ENCODE assay signal across 2 cellular contexts in the genomic region with DNA sequence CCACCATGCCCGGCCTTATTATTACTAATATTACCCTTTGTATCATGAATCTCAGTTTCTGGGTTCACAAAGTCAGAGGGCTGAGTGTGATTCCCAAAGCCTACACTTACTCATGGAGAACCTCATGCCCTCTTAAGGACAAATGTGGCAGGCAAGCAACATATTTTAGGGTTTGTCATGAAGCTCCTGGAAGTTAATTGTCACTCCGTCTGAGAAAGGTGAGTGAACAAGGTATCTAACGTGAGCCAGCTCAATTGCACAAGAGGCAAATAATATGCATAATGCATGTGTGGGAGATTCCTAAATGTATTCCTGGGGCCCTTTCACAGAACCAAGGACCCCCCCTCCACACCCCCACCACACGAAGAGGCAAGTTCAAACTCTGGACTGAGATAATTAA.
TF ChIP-seq lines count a peak whose summit lies in the region.

No MANE protein-coding gene starts in this region.

TF ChIP-seq in SK-N-SH, 30 proteins besides CTCF, POLR2A, EP300 and RAD21 (continued from another document):
- TF ChIP-seq, protein P1, sequence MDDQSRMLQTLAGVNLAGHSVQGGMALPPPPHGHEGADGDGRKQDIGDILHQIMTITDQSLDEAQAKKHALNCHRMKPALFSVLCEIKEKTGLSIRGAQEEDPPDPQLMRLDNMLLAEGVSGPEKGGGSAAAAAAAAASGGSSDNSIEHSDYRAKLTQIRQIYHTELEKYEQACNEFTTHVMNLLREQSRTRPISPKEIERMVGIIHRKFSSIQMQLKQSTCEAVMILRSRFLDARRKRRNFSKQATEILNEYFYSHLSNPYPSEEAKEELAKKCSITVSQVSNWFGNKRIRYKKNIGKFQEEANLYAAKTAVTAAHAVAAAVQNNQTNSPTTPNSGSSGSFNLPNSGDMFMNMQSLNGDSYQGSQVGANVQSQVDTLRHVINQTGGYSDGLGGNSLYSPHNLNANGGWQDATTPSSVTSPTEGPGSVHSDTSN (IDR thresholded peaks at IDR 0.05) = no peak
- no peak for TF ChIP-seq USF2 (IDR thresholded peaks at IDR 0.05; ENCODE audit: borderline replicate concordance, low read depth, low read length)

TF ChIP-seq in SK-N-SH treated with all-trans-retinoic acid at 6 μM for 48 hours, 23 proteins besides CTCF, POLR2A, EP300 and RAD21 (continued from another document):
- TF ChIP-seq POU6F1 (CRISPR knock-in tag; IDR thresholded peaks at IDR 0.05; ENCODE audit: borderline replicate concordance, low read depth) = no peak
- TF ChIP-seq ARNTL (CRISPR knock-in tag; IDR thresholded peaks at IDR 0.05; ENCODE audit: borderline replicate concordance, low read depth) = no peak
- TF ChIP-seq ISL1 (CRISPR knock-in tag; IDR thresholded peaks at IDR 0.05) = no peak
